In the genomic region with DNA sequence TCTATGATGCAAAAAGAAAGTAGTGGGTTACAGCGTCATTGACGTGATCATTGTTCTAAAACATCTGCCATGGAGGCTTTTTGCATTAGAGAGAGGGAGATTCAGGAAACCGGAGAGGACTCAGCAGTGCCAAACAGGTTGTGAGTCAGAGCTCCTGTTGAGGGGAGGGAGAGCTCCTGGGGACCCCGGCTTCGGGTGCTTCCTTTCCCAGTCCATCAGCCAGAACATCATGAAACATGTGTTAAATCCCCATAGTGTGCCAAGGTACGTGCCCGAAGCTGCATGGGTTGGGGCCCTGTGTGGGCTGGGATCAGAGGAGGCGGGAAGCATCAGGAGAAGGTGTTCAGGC, we compare ENCODE assay signal across 8 cellular contexts. TPM values are rescaled to one million over a fixed set of nuclear protein-coding genes. Genes with fewer than 3 reads are reported as not detected.
DNase-seq lines count a peak whose midpoint lies in the region; ATAC-seq and TF ChIP-seq lines count a peak whose summit lies in the region.

No MANE protein-coding gene starts in this region.

- H2BK5ac ChIP-seq in neuronal stem cell (ENCODE audit: low read length) = no peak overlapping the region

- no CpG with 5 or more reads among the region's 8 CpGs for WGBS in neuronal stem cell (ENCODE audit: extremely low coverage in 2 of 2, insufficient read length in 2 of 2, insufficient replicate concordance in 1 of 2), 2 donors
- WGBS in testis, 2 donors = 33 to 45% methylated on average over 8 of the region's 8 CpGs

- H3K4ac ChIP-seq in neuronal stem cell (ENCODE audit: low read length) = no peak overlapping the region

- intact Hi-C loops in testis (cut with DNase I; ENCODE audit: low total_unique reads) = no loop called here

- H3K23ac ChIP-seq in neuronal stem cell (ENCODE audit: low read depth, low read length, poor library complexity) = no peak overlapping the region

- H2AFZ ChIP-seq in neuronal stem cell (ENCODE audit: low read length) = peak overlapping the region; percentile 63

- peak overlapping the region; percentile 55 for H3K27ac ChIP-seq in cingulate gyrus (ENCODE audit: low read depth, low read length)
- H3K27ac ChIP-seq in neuronal stem cell (replicated peaks; ENCODE audit: low read length) = no peak overlapping the region
- no peak overlapping the region for H3K27ac ChIP-seq in testis

- no peaks in the 10 kb centered on the region for H3K9me3 ChIP-seq in MG63
- no peaks in the 10 kb centered on the region for H3K9me3 ChIP-seq in neuronal stem cell (replicated peaks in 1 of 2; ENCODE audit: control insufficient read depth in 2 of 2, insufficient read depth in 1 of 2, low read depth in 1 of 2, low read length in 2 of 2)
- no peaks in the 10 kb centered on the region for H3K9me3 ChIP-seq in testis

- no peaks in the 10 kb centered on the region for H3K36me3 ChIP-seq in MG63
- H3K36me3 ChIP-seq in neuronal stem cell (replicated peaks in 1 of 2; ENCODE audit: control insufficient read depth in 2 of 2, insufficient read depth in 2 of 2, low read length in 2 of 2) = no peaks in the 10 kb centered on the region
- H3K36me3 ChIP-seq in testis (ENCODE audit: low read depth, missing control alignments) = no peaks in the 10 kb centered on the region

- no peak overlapping the region for H2BK15ac ChIP-seq in neuronal stem cell (ENCODE audit: low read length)

- TF ChIP-seq POLR2A in testis (IDR thresholded peaks at IDR 0.05) = no peak

- no peaks in the 10 kb centered on the region for H3K27me3 ChIP-seq in MG63
- H3K27me3 ChIP-seq in neuronal stem cell (ENCODE audit: control insufficient read depth in 3 of 3, insufficient read depth in 3 of 3, low read depth in 1 of 3, low read length in 3 of 3) = peaks cover 0 to 20% (median 12%) of the 10 kb centered on the region in 3 experiments
- H3K27me3 ChIP-seq in testis = no peaks in the 10 kb centered on the region

- no peak overlapping the region for H3K9ac ChIP-seq in neuronal stem cell (ENCODE audit: low read depth, low read length, poor library complexity)

- H4K91ac ChIP-seq in neuronal stem cell (ENCODE audit: low read depth, low read length, poor library complexity) = no peak overlapping the region

- H3K18ac ChIP-seq in neuronal stem cell (ENCODE audit: low read length) = no peak overlapping the region

- no peak overlapping the region for H2BK12ac ChIP-seq in neuronal stem cell (ENCODE audit: low read length)

- peak; percentile 17 for ATAC-seq in GM19023 (IDR thresholded peaks at IDR 0.05; ENCODE audit: unreplicated experiment)
- no peak for ATAC-seq in GM18511 (IDR thresholded peaks at IDR 0.05; ENCODE audit: unreplicated experiment)

- peak overlapping the region; percentile 95 for H3K4me2 ChIP-seq in neuronal stem cell (ENCODE audit: insufficient read depth, low read length, poor library complexity, severe bottlenecking)

- H3K79me1 ChIP-seq in neuronal stem cell (ENCODE audit: low read depth, low read length) = peaks cover 2% of the 10 kb centered on the region

- H4K8ac ChIP-seq in neuronal stem cell (ENCODE audit: low read depth, low read length) = no peak overlapping the region

- peak overlapping the region; percentile 48 for H3K4me3 ChIP-seq in MG63
- no peak overlapping the region for H3K4me3 ChIP-seq in neuronal stem cell (ENCODE audit: low read length in 2 of 2)
- H3K4me3 ChIP-seq in testis = no peak overlapping the region

- no peak overlapping the region for H2BK120ac ChIP-seq in neuronal stem cell (ENCODE audit: low read depth, low read length)

- no peak for TF ChIP-seq CTCF in testis (IDR thresholded peaks at IDR 0.05)

- DNase-seq in MG63 = peak; percentile 71
- no peak for DNase-seq in neuronal stem cell (ENCODE audit: low spot score)
- DNase-seq in SKM-1 (lab: John Stamatoyannopoulos, UW; ENCODE audit: unreplicated experiment) = no peak
- DNase-seq in NCI-H226 = no peak
- no peak for DNase-seq in testis

- H3K14ac ChIP-seq in neuronal stem cell (ENCODE audit: low read length) = no peak overlapping the region

- no peak overlapping the region for H2AK5ac ChIP-seq in neuronal stem cell (ENCODE audit: low read depth, low read length)

- H3K4me1 ChIP-seq in neuronal stem cell (ENCODE audit: control insufficient read depth in 2 of 2, insufficient read depth in 1 of 2, low read depth in 1 of 2, low read length in 2 of 2) = peaks cover 10 to 31% of the 10 kb centered on the region in 2 donors
- no peaks in the 10 kb centered on the region for H3K4me1 ChIP-seq in testis

RNA-seq across cellular contexts. Expression of a gene that starts 0.8 kb away (rescaled TPM):
- total RNA-seq in MG63 (2014; rRNA removed; shearing (Covaris generic); ENCODE audit: low replicate concordance) = 0.69 and 1.3 TPM in 2 replicates
- 2.1 TPM for polyA plus RNA-seq in neuronal stem cell (2013, experiment 1 of 2)
- 2.2 TPM for polyA plus RNA-seq in neuronal stem cell (2013, experiment 2 of 2)
- 1 to 10 TPM; 2.6 to 4.1 TPM for total RNA-seq in testis
- 4.8 TPM for polyA plus RNA-seq in testis (ENCODE audit: insufficient read depth, low read depth, low replicate concordance)
